Comparison of ENCODE assay signal across 9 cellular contexts in genomic region chr17:76515291-76515949, GRCh38. TPM values are rescaled to one million over a fixed set of nuclear protein-coding genes. Genes with fewer than 3 reads are reported as not detected.
A peak's percentile ranks its signal among the peaks of the same experiment; 100 is the strongest.
DNase-seq lines count a peak whose midpoint lies in the region; ATAC-seq, FAIRE-seq and TF ChIP-seq lines count a peak whose summit lies in the region.
"Had no signal": no experiment of that assay in that cellular context is flagged by ENCODE, and none has a peak within 500 bp of the region (broad histone marks: within the 10 kb centered on the region; RNA-seq: fewer than 3 reads in every experiment).

No MANE protein-coding gene starts in this region.

- FAIRE-seq in D721Med (lab: Jason Lieb, UNC) = no peak

- H2BK15ac ChIP-seq in neuronal stem cell (ENCODE audit: low read length) = no peak overlapping the region

- H4K8ac ChIP-seq in neuronal stem cell (ENCODE audit: low read depth, low read length) = no peak overlapping the region

- no peak overlapping the region for H2BK12ac ChIP-seq in neuronal stem cell (ENCODE audit: low read length)

- peak overlapping the region; percentile 17 to 48 for H3K4me3 ChIP-seq in duodenal mucosa (ENCODE audit: low read depth in 1 of 2, low read length in 2 of 2)
- no peak overlapping the region for H3K4me3 ChIP-seq in neuronal stem cell (ENCODE audit: low read length in 2 of 2)
- peak overlapping the region; percentile 16 for H3K4me3 ChIP-seq in suprapubic skin

- H3K36me3 ChIP-seq in duodenal mucosa (ENCODE audit: control insufficient read depth in 1 of 2, insufficient read depth in 2 of 2, low read length in 2 of 2) (no peaks in the 10 kb centered on the region), neuronal stem cell (replicated peaks in 1 of 2; ENCODE audit: control insufficient read depth in 2 of 2, insufficient read depth in 2 of 2, low read length in 2 of 2) (no peaks in the 10 kb centered on the region), suprapubic skin (no peaks in the 10 kb centered on the region)

- TF ChIP-seq EP300 in suprapubic skin (IDR thresholded peaks at IDR 0.05) = no peak

- H3K27ac ChIP-seq in duodenal mucosa (ENCODE audit: low read depth, low read length) (peak overlapping the region; percentile 81), neuronal stem cell (replicated peaks; ENCODE audit: low read length) (no peak overlapping the region), suprapubic skin (peak overlapping the region; percentile 74)

- no peak overlapping the region for H3K4me2 ChIP-seq in neuronal stem cell (ENCODE audit: insufficient read depth, low read length, poor library complexity, severe bottlenecking)

- DNase-seq in EH (ENCODE audit: low read depth) (peak; percentile 97), neuronal stem cell (ENCODE audit: low spot score) (no peak), suprapubic skin (ENCODE audit: low spot score in 2 of 2) (peak; percentile 93), SHP77 (lab: John Stamatoyannopoulos, UW) (no peak), D721Med (ENCODE audit: insufficient read length, low spot score) (no peak)
- DNase-seq in activated CD4-positive, alpha-beta T cell treated with anti-CD3 and anti-CD28 coated beads, Interleukin-2, amount 50 U/mL, for 1 hour = peak; percentile 77

- H3K9me3 ChIP-seq in duodenal mucosa (ENCODE audit: control insufficient read depth in 1 of 2, low read length in 2 of 2) (no peaks in the 10 kb centered on the region), neuronal stem cell (replicated peaks in 1 of 2; ENCODE audit: control insufficient read depth in 2 of 2, insufficient read depth in 1 of 2, low read depth in 1 of 2, low read length in 2 of 2) (no peaks in the 10 kb centered on the region), suprapubic skin (no peaks in the 10 kb centered on the region)

- H2BK120ac ChIP-seq in neuronal stem cell (ENCODE audit: low read depth, low read length) = no peak overlapping the region

- H3K27me3 ChIP-seq in duodenal mucosa (ENCODE audit: control insufficient read depth in 1 of 2, insufficient read depth in 2 of 2, low read length in 2 of 2) (no peaks in the 10 kb centered on the region), neuronal stem cell (ENCODE audit: control insufficient read depth in 3 of 3, insufficient read depth in 3 of 3, low read depth in 1 of 3, low read length in 3 of 3) (peaks cover 0 to 30% (median 0%) of the 10 kb centered on the region in 3 experiments), suprapubic skin (no peaks in the 10 kb centered on the region)

- H3K9ac ChIP-seq in duodenal mucosa (ENCODE audit: low read depth in 1 of 2, low read length in 2 of 2) = peak overlapping the region; percentile 44 to 50
- no peak overlapping the region for H3K9ac ChIP-seq in neuronal stem cell (ENCODE audit: low read depth, low read length, poor library complexity)

- WGBS in neuronal stem cell (ENCODE audit: extremely low coverage in 2 of 2, insufficient read length in 2 of 2, insufficient replicate concordance in 1 of 2), 2 donors = no CpG with 5 or more reads among the region's 21 CpGs
- WGBS in suprapubic skin = 16% methylated on average over 16 of the region's 21 CpGs

- no peak overlapping the region for H2BK5ac ChIP-seq in neuronal stem cell (ENCODE audit: low read length)

- TF ChIP-seq CTCF in suprapubic skin (IDR thresholded peaks at IDR 0.05) = no peak
- TF ChIP-seq CTCF in D721Med (IDR thresholded peaks at IDR 0.05; ENCODE audit: insufficient read depth, missing control alignments) = no peak

- ATAC-seq in HG03196 (IDR thresholded peaks at IDR 0.05; ENCODE audit: unreplicated experiment) = peak; percentile 60

- no peak overlapping the region for H3K18ac ChIP-seq in neuronal stem cell (ENCODE audit: low read length)

- H3K4me1 ChIP-seq in duodenal mucosa (ENCODE audit: control insufficient read depth in 1 of 2, insufficient read depth in 2 of 2, low read length in 2 of 2) (peaks cover 0 to 4% of the 10 kb centered on the region in 2 donors), neuronal stem cell (ENCODE audit: control insufficient read depth in 2 of 2, insufficient read depth in 1 of 2, low read depth in 1 of 2, low read length in 2 of 2) (peaks cover 3 to 4% of the 10 kb centered on the region in 2 donors), suprapubic skin (peaks cover 23% of the 10 kb centered on the region)

- H2AK5ac ChIP-seq in neuronal stem cell (ENCODE audit: low read depth, low read length) = peak overlapping the region; percentile 73

- H3K14ac ChIP-seq in neuronal stem cell (ENCODE audit: low read length) = no peak overlapping the region

- H4K91ac ChIP-seq in neuronal stem cell (ENCODE audit: low read depth, low read length, poor library complexity) = no peak overlapping the region

- peak overlapping the region; percentile 59 for H2AFZ ChIP-seq in neuronal stem cell (ENCODE audit: low read length)

- no peak overlapping the region for H3K4ac ChIP-seq in neuronal stem cell (ENCODE audit: low read length)

- H3K23ac ChIP-seq in neuronal stem cell (ENCODE audit: low read depth, low read length, poor library complexity) = no peak overlapping the region

- no peaks in the 10 kb centered on the region for H3K79me1 ChIP-seq in neuronal stem cell (ENCODE audit: low read depth, low read length)

- peak in 1 of 2 donors; percentile 25 for TF ChIP-seq POLR2A in suprapubic skin (IDR thresholded peaks at IDR 0.05)

RNA-seq across cellular contexts. Expression of gene RHBDF2, which starts 14.2 kb away (rescaled TPM):
- 2.4 TPM for polyA plus RNA-seq in neuronal stem cell (2013, experiment 1 of 2)
- polyA plus RNA-seq in neuronal stem cell (2013, experiment 2 of 2) = 2.3 TPM
- 10 to 100 TPM; 45.9 to 82.6 (median 52.6) TPM for total RNA-seq in suprapubic skin

RNA-seq across cellular contexts. Expression of gene CYGB, which starts 22.1 kb away (rescaled TPM):
- 0.98 TPM for polyA plus RNA-seq in neuronal stem cell (2013, experiment 1 of 2)
- polyA plus RNA-seq in neuronal stem cell (2013, experiment 2 of 2) = 0.96 TPM
- 10 to 100 TPM in 2 of 4 donors, 1 to 10 TPM in 2; 2.8 to 18.2 (median 10.4) TPM for total RNA-seq in suprapubic skin

RNA-seq across cellular contexts. Expression of gene PRCD, which starts 24.4 kb away (rescaled TPM):
- polyA plus RNA-seq in neuronal stem cell (2013, experiment 1 of 2) = 1.4 TPM
- polyA plus RNA-seq in neuronal stem cell (2013, experiment 2 of 2) = 1.2 TPM
- 1 to 10 TPM in 3 of 4 donors, not detected in 1; 1.3 to 2.8 (median 2.2) TPM for total RNA-seq in suprapubic skin

RNA-seq across cellular contexts. Expression of gene AANAT, which starts 48.0 kb away (rescaled TPM):
- 0.13 TPM for polyA plus RNA-seq in neuronal stem cell (2013, experiment 1 of 2)
- polyA plus RNA-seq in neuronal stem cell (2013, experiment 2 of 2) = not detected
- not detected for total RNA-seq in suprapubic skin
- total RNA-seq: mononuclear cell had no signal

Comparison
In these comparisons a context has a peak if more than half of its experiments do, and no peak if none do; other contexts are left out.
1. DNase-seq: peak in EH (single experiment), activated CD4-positive, alpha-beta T cell treated with anti-CD3 and anti-CD28 coated beads, Interleukin-2, amount 50 U/mL, for 1 hour (single experiment) and suprapubic skin (2 of 2); none in neuronal stem cell (single experiment), SHP77 (0 of 2) and D721Med (single experiment).
2. H3K4me3 ChIP-seq: peak in duodenal mucosa (2 of 2) and suprapubic skin (single experiment); none in neuronal stem cell (0 of 2).